In genomic region chr19:2328401-2329161, GRCh38 we compare ENCODE assay signal across 8 cellular contexts. TPM values are rescaled to one million over a fixed set of nuclear protein-coding genes. Genes with fewer than 3 reads are reported as not detected.
A peak's percentile ranks its signal among the peaks of the same experiment; 100 is the strongest.
DNase-seq lines count a peak whose midpoint lies in the region; ATAC-seq lines count a peak whose summit lies in the region.

Gene LSM7 (minus strand): TSS chr19:2328586. CDS start chr19:2328566, 20 bp downstream.
Gene SPPL2B (plus strand): TSS chr19:2328684. CDS start chr19:2328710, 26 bp downstream.

- H2AFZ ChIP-seq in neuronal stem cell (ENCODE audit: low read length) = peak within 1 kb of the TSS; percentile 86

- H3K14ac ChIP-seq in neuronal stem cell (ENCODE audit: low read length) = peak within 1 kb of the TSS; percentile 89

- ATAC-seq in GM21825 (IDR thresholded peaks at IDR 0.05; ENCODE audit: unreplicated experiment) = peak; percentile 55

- H3K36me3 ChIP-seq in MG63 (peaks cover 15% of the 10 kb centered on the region), neuronal stem cell (replicated peaks in 1 of 2; ENCODE audit: control insufficient read depth in 2 of 2, insufficient read depth in 2 of 2, low read length in 2 of 2) (peaks cover 11 to 33% of the 10 kb centered on the region in 2 donors)

- peak within 1 kb of the TSS; percentile 73 for H2BK12ac ChIP-seq in neuronal stem cell (ENCODE audit: low read length)

- H3K18ac ChIP-seq in neuronal stem cell (ENCODE audit: low read length) = peak within 1 kb of the TSS; percentile 97

- peak within 1 kb of the TSS; percentile 78 for H3K4me3 ChIP-seq in MG63
- peak within 1 kb of the TSS; percentile 96 to 98 for H3K4me3 ChIP-seq in neuronal stem cell (ENCODE audit: low read length in 2 of 2)

- peak; percentile 48 for DNase-seq in DMS114 treated with DMSO at 0.1 percent for 48 hours (lab: John Stamatoyannopoulos, UW; ENCODE audit: unreplicated experiment)
- DNase-seq in MG63 = peak; percentile 77
- peak; percentile 84 for DNase-seq in SK-MEL-5 (ENCODE audit: low read depth, low spot score)
- peak; percentile 83 to 90 (median 88) for DNase-seq in activated naive CD4-positive, alpha-beta T cell (lab: John Stamatoyannopoulos, UW)
- peak; percentile 77 for DNase-seq in foreskin melanocyte
- peak; percentile 89 for DNase-seq in neuronal stem cell (ENCODE audit: low spot score)
- peak; percentile 74 for DNase-seq in stromal cell of bone marrow (ENCODE audit: low read depth)

- H2AK5ac ChIP-seq in neuronal stem cell (ENCODE audit: low read depth, low read length) = peak within 1 kb of the TSS; percentile 90

- H3K4ac ChIP-seq in neuronal stem cell (ENCODE audit: low read length) = no peak within 1 kb of the TSS

- peak within 1 kb of the TSS; percentile 75 for H2BK5ac ChIP-seq in neuronal stem cell (ENCODE audit: low read length)

- H3K23ac ChIP-seq in neuronal stem cell (ENCODE audit: low read depth, low read length, poor library complexity) = peak within 1 kb of the TSS; percentile 98

- H3K9me3 ChIP-seq in MG63 (no peaks in the 10 kb centered on the region), neuronal stem cell (replicated peaks in 1 of 2; ENCODE audit: control insufficient read depth in 2 of 2, insufficient read depth in 1 of 2, low read depth in 1 of 2, low read length in 2 of 2) (no peaks in the 10 kb centered on the region)

- peak within 1 kb of the TSS; percentile 83 for H3K4me2 ChIP-seq in neuronal stem cell (ENCODE audit: insufficient read depth, low read length, poor library complexity, severe bottlenecking)

- H3K79me1 ChIP-seq in neuronal stem cell (ENCODE audit: low read depth, low read length) = peaks cover 20% of the 10 kb centered on the region

- WGBS in neuronal stem cell (ENCODE audit: extremely low coverage in 2 of 2, insufficient read length in 2 of 2, insufficient replicate concordance in 1 of 2), 2 donors = no CpG with 5 or more reads among the region's 89 CpGs

- in situ Hi-C loops in SK-MEL-5 (cut with HindIII; ENCODE audit: low pct_unique_long_range_greater_than_20kb, low sequenced_read_pairs) = no loop called here

- H3K27me3 ChIP-seq in MG63 (no peaks in the 10 kb centered on the region), neuronal stem cell (ENCODE audit: control insufficient read depth in 3 of 3, insufficient read depth in 3 of 3, low read depth in 1 of 3, low read length in 3 of 3) (no peaks in the 10 kb centered on the region)

- peak within 1 kb of the TSS; percentile 81 for H3K27ac ChIP-seq in neuronal stem cell (replicated peaks; ENCODE audit: low read length)

- peaks cover 16 to 17% of the 10 kb centered on the region in 2 donors for H3K4me1 ChIP-seq in neuronal stem cell (ENCODE audit: control insufficient read depth in 2 of 2, insufficient read depth in 1 of 2, low read depth in 1 of 2, low read length in 2 of 2)

- H2BK15ac ChIP-seq in neuronal stem cell (ENCODE audit: low read length) = peak within 1 kb of the TSS; percentile 24

- peak within 1 kb of the TSS; percentile 29 for H4K8ac ChIP-seq in neuronal stem cell (ENCODE audit: low read depth, low read length)

- H4K91ac ChIP-seq in neuronal stem cell (ENCODE audit: low read depth, low read length, poor library complexity) = no peak within 1 kb of the TSS

- H3K9ac ChIP-seq in neuronal stem cell (ENCODE audit: low read depth, low read length, poor library complexity) = peak within 1 kb of the TSS; percentile 92

- no peak within 1 kb of the TSS for H2BK120ac ChIP-seq in neuronal stem cell (ENCODE audit: low read depth, low read length)

RNA-seq across cellular contexts. Expression of gene LSM7, which starts in this region (rescaled TPM):
- 73.8 and 259 TPM in 2 replicates for total RNA-seq in MG63 (2014; rRNA removed; shearing (Covaris generic); ENCODE audit: low replicate concordance)
- total RNA-seq in SK-MEL-5 (2014; rRNA removed; shearing (Covaris generic)) = 121 and 128 TPM in 2 replicates
- polyA plus RNA-seq in SK-MEL-5 (2015; cell fraction: cytosol; rRNA removed) = 180 and 245 TPM in 2 replicates
- 119 and 143 TPM in 2 replicates for polyA plus RNA-seq in SK-MEL-5 (2015; cell fraction: nucleus; rRNA removed)
- 368 TPM for polyA plus RNA-seq in neuronal stem cell (2013, experiment 1 of 2)
- 371 TPM for polyA plus RNA-seq in neuronal stem cell (2013, experiment 2 of 2)

RNA-seq across cellular contexts. Expression of gene SPPL2B, which starts in this region (rescaled TPM):
- total RNA-seq in MG63 (2014; rRNA removed; shearing (Covaris generic); ENCODE audit: low replicate concordance) = 14.9 and 17.8 TPM in 2 replicates
- total RNA-seq in SK-MEL-5 (2014; rRNA removed; shearing (Covaris generic)) = 8.2 and 8.8 TPM in 2 replicates
- polyA plus RNA-seq in SK-MEL-5 (2015; cell fraction: cytosol; rRNA removed) = 12.1 and 17.3 TPM in 2 replicates
- 160 and 192 TPM in 2 replicates for polyA plus RNA-seq in SK-MEL-5 (2015; cell fraction: nucleus; rRNA removed)
- polyA plus RNA-seq in neuronal stem cell (2013, experiment 1 of 2) = 32.8 TPM
- 31.5 TPM for polyA plus RNA-seq in neuronal stem cell (2013, experiment 2 of 2)

Comparison
In these comparisons a context has a peak if more than half of its experiments do, and no peak if none do; other contexts are left out.
1. Peak in every context shown above with its lines: DNase-seq, ATAC-seq, H3K4me3 ChIP-seq and H3K27ac ChIP-seq.